ENCODE assay signal across 9 cellular contexts in genomic region chr6:27694547-27694874, GRCh38.
DNase-seq lines count a peak whose midpoint lies in the region; ATAC-seq and TF ChIP-seq lines count a peak whose summit lies in the region.
"Had no signal": no experiment of that assay in that cellular context is flagged by ENCODE, and none has a peak within 500 bp of the region (broad histone marks: within the 10 kb centered on the region; RNA-seq: fewer than 3 reads in every experiment).

No MANE protein-coding gene starts in this region.

- H3K27ac Mint-ChIP-seq in activated naive CD4-positive, alpha-beta T cell treated with anti-CD3 and anti-CD28 coated beads, Interleukin-2, amount 10 ng/mL, durations not matched to agents 7 days and 5 days = peak overlapping the region; percentile 65
- peak overlapping the region; percentile 69 for H3K27ac Mint-ChIP-seq in activated CD4-positive, alpha-beta memory T cell treated with anti-CD3 and anti-CD28 coated beads, Interleukin-2, amount 10 ng/mL, durations not matched to agents 7 days and 5 days

- H3K9me3 Mint-ChIP-seq in activated naive CD4-positive, alpha-beta T cell treated with anti-CD3 and anti-CD28 coated beads, Interleukin-2, amount 10 ng/mL, durations not matched to agents 7 days and 5 days = peaks cover 4% of the 10 kb centered on the region
- H3K9me3 Mint-ChIP-seq in activated CD4-positive, alpha-beta memory T cell treated with anti-CD3 and anti-CD28 coated beads, Interleukin-2, amount 10 ng/mL, durations not matched to agents 7 days and 5 days = peaks cover 4% of the 10 kb centered on the region

- peak overlapping the region; percentile 91 for H3K4me3 Mint-ChIP-seq in activated naive CD4-positive, alpha-beta T cell treated with anti-CD3 and anti-CD28 coated beads, Interleukin-2, amount 10 ng/mL, durations not matched to agents 7 days and 5 days
- peak overlapping the region; percentile 89 for H3K4me3 Mint-ChIP-seq in activated CD4-positive, alpha-beta memory T cell treated with anti-CD3 and anti-CD28 coated beads, Interleukin-2, amount 10 ng/mL, durations not matched to agents 7 days and 5 days

- H3K9me3 ChIP-seq in iPS-18c (ENCODE audit: control insufficient read depth, insufficient read depth, low read length) (no peaks in the 10 kb centered on the region), thyroid gland (no peaks in the 10 kb centered on the region)

- H3K27me3 ChIP-seq in thyroid gland = no peaks in the 10 kb centered on the region

- CTCF ChIA-PET in activated naive CD4-positive, alpha-beta T cell treated with anti-CD3 and anti-CD28 coated beads, Interleukin-2, amount 10 ng/mL, durations not matched to agents 7 days and 5 days (lab: Charles Lee) = no interaction called here
- CTCF ChIA-PET in activated CD4-positive, alpha-beta memory T cell treated with anti-CD3 and anti-CD28 coated beads, Interleukin-2, amount 10 ng/mL, durations not matched to agents 7 days and 5 days (lab: Charles Lee) = interaction anchor here (0.9 kb wide), 1 partner anchor 20 kb away, joined by 3 read pairs; no protein-coding TSS in a partner anchor

- 30 to 33% methylated on average over 7 of the region's 7 CpGs for WGBS in thyroid gland, 2 donors

- H3K27me3 Mint-ChIP-seq in activated naive CD4-positive, alpha-beta T cell treated with anti-CD3 and anti-CD28 coated beads, Interleukin-2, amount 10 ng/mL, durations not matched to agents 7 days and 5 days = peaks cover 15% of the 10 kb centered on the region
- peaks cover 8% of the 10 kb centered on the region for H3K27me3 Mint-ChIP-seq in activated CD4-positive, alpha-beta memory T cell treated with anti-CD3 and anti-CD28 coated beads, Interleukin-2, amount 10 ng/mL, durations not matched to agents 7 days and 5 days

- POLR2A ChIA-PET in activated CD4-positive, alpha-beta memory T cell treated with anti-CD3 and anti-CD28 coated beads, Interleukin-2, amount 10 ng/mL, durations not matched to agents 7 days and 5 days (lab: Charles Lee) = interaction anchor here (1.1 kb wide), 1 partner anchor 200 kb away, joined by 3 read pairs; no protein-coding TSS in a partner anchor

- peak overlapping the region; percentile 78 for H3K4me3 ChIP-seq in iPS-18c (ENCODE audit: insufficient read depth, low read depth, low read length)
- peak overlapping the region in 2 of 3 donors; percentile 5 to 36 for H3K4me3 ChIP-seq in thyroid gland (replicated peaks in 1 of 3)

- peaks cover 26% of the 10 kb centered on the region for H3K4me1 Mint-ChIP-seq in activated naive CD4-positive, alpha-beta T cell treated with anti-CD3 and anti-CD28 coated beads, Interleukin-2, amount 10 ng/mL, durations not matched to agents 7 days and 5 days
- peaks cover 28% of the 10 kb centered on the region for H3K4me1 Mint-ChIP-seq in activated CD4-positive, alpha-beta memory T cell treated with anti-CD3 and anti-CD28 coated beads, Interleukin-2, amount 10 ng/mL, durations not matched to agents 7 days and 5 days

- no peak overlapping the region for H3K27ac ChIP-seq in thyroid gland

- no peaks in the 10 kb centered on the region for H3K4me1 ChIP-seq in thyroid gland

- no peak for TF ChIP-seq CTCF in thyroid gland (IDR thresholded peaks at IDR 0.05)

- ATAC-seq in HG02763 (IDR thresholded peaks at IDR 0.05; ENCODE audit: unreplicated experiment) (no peak), GM19455 (IDR thresholded peaks at IDR 0.05; ENCODE audit: unreplicated experiment) (no peak)

- no peaks in the 10 kb centered on the region for H3K36me3 ChIP-seq in thyroid gland

- no peak for DNase-seq in activated naive CD4-positive, alpha-beta T cell treated with anti-CD3 and anti-CD28 coated beads, Interleukin-2, amount 10 ng/mL, durations not matched to agents 7 days and 5 days
- no peak for DNase-seq in activated naive CD4-positive, alpha-beta T cell treated with anti-CD3 and anti-CD28 coated beads, Interleukin-2, amount 50 U/mL, for 16 hours
- DNase-seq in activated CD4-positive, alpha-beta memory T cell treated with anti-CD3 and anti-CD28 coated beads, Interleukin-2, amount 10 ng/mL, durations not matched to agents 7 days and 5 days = no peak
- DNase-seq in thyroid gland = no peak
- no peak for DNase-seq in superior temporal gyrus (ENCODE audit: extremely low spot score)
- DNase-seq: NCI-H1694 had no signal

- intact Hi-C loops in thyroid gland (cut with DNase I) = no loop called here

- H3K36me3 Mint-ChIP-seq in activated naive CD4-positive, alpha-beta T cell treated with anti-CD3 and anti-CD28 coated beads, Interleukin-2, amount 10 ng/mL, durations not matched to agents 7 days and 5 days = peaks cover 7% of the 10 kb centered on the region
- peaks cover 10% of the 10 kb centered on the region for H3K36me3 Mint-ChIP-seq in activated CD4-positive, alpha-beta memory T cell treated with anti-CD3 and anti-CD28 coated beads, Interleukin-2, amount 10 ng/mL, durations not matched to agents 7 days and 5 days (ENCODE audit: low read depth)

- no peak for TF ChIP-seq POLR2A in thyroid gland (IDR thresholded peaks at IDR 0.05)
